ENCODE assay signal across 10 cellular contexts in genomic region chr14:102848830-102849521, GRCh38.
DNase-seq lines count a peak whose midpoint lies in the region; ATAC-seq, FAIRE-seq and TF ChIP-seq lines count a peak whose summit lies in the region.
"Had no signal": no experiment of that assay in that cellular context is flagged by ENCODE, and none has a peak within 500 bp of the region (broad histone marks: within the 10 kb centered on the region; RNA-seq: fewer than 3 reads in every experiment).

No MANE protein-coding gene starts in this region.

- no peak for FAIRE-seq in RCC 7860 (lab: Jason Lieb, UNC)

- H3K4me3 ChIP-seq in ovary: no peak overlapping the region

- no peaks in the 10 kb centered on the region for H3K27me3 Mint-ChIP-seq in activated CD4-positive, alpha-beta memory T cell treated with anti-CD3 and anti-CD28 coated beads, Interleukin-2, amount 10 ng/mL, durations not matched to agents 7 days and 5 days

- intact Hi-C loops in ovary (cut with DNase I): no loop called here

- H3K9me3 Mint-ChIP-seq in activated CD4-positive, alpha-beta memory T cell treated with anti-CD3 and anti-CD28 coated beads, Interleukin-2, amount 10 ng/mL, durations not matched to agents 7 days and 5 days: peaks cover 2% of the 10 kb centered on the region
- H3K9me3 Mint-ChIP-seq: neural crest cell had no signal

- peaks cover 4% of the 10 kb centered on the region for H3K4me1 Mint-ChIP-seq in activated CD4-positive, alpha-beta memory T cell treated with anti-CD3 and anti-CD28 coated beads, Interleukin-2, amount 10 ng/mL, durations not matched to agents 7 days and 5 days

- peaks cover 8% of the 10 kb centered on the region for H3K4me1 ChIP-seq in ovary (ENCODE audit: insufficient read depth)

- CTCF ChIA-PET in activated CD4-positive, alpha-beta memory T cell treated with anti-CD3 and anti-CD28 coated beads, Interleukin-2, amount 10 ng/mL, durations not matched to agents 7 days and 5 days (lab: Charles Lee): no interaction called here

- H3K27ac ChIP-seq in ovary: peak overlapping the region in 1 of 2 donors; percentile 27

- no peak for ATAC-seq in GM21717 (IDR thresholded peaks at IDR 0.05; ENCODE audit: unreplicated experiment)

- POLR2A ChIA-PET in activated CD4-positive, alpha-beta memory T cell treated with anti-CD3 and anti-CD28 coated beads, Interleukin-2, amount 10 ng/mL, durations not matched to agents 7 days and 5 days (lab: Charles Lee): no interaction called here

- H3K27me3 ChIP-seq in ovary: no peaks in the 10 kb centered on the region
- H3K27me3 ChIP-seq: tibial artery had no signal

- H3K27ac Mint-ChIP-seq in activated CD4-positive, alpha-beta memory T cell treated with anti-CD3 and anti-CD28 coated beads, Interleukin-2, amount 10 ng/mL, durations not matched to agents 7 days and 5 days: no peak overlapping the region

- no peak for TF ChIP-seq EP300 in ovary (IDR thresholded peaks at IDR 0.05)

- H3K36me3 ChIP-seq in ovary: no peaks in the 10 kb centered on the region
- H3K36me3 ChIP-seq: tibial artery had no signal

- DNase-seq in DMS 273 treated with DMSO at 0.1 percent for 48 hours (lab: John Stamatoyannopoulos, UW) (peak; percentile 96), NCI-H446 treated with DMSO at 0.1 percent for 48 hours (lab: John Stamatoyannopoulos, UW) (peak; percentile 88), epidermal melanocyte (ENCODE audit: insufficient read length, low spot score) (peak; percentile 54), ovary (peak in 3 of 5 donors; percentile 30 to 60 (median 30)), RCC 7860 (ENCODE audit: low spot score) (no peak), 8988T (no peak)
- DNase-seq in activated CD4-positive, alpha-beta memory T cell treated with anti-CD3 and anti-CD28 coated beads, Interleukin-2, amount 10 ng/mL, durations not matched to agents 7 days and 5 days: no peak

- H3K4me3 Mint-ChIP-seq in activated CD4-positive, alpha-beta memory T cell treated with anti-CD3 and anti-CD28 coated beads, Interleukin-2, amount 10 ng/mL, durations not matched to agents 7 days and 5 days: no peak overlapping the region
- H3K4me3 Mint-ChIP-seq: neural crest cell had no signal

- TF ChIP-seq POLR2A in ovary (IDR thresholded peaks at IDR 0.05): no peak

- 56 to 64% (median 62%) methylated on average over 12 of the region's 12 CpGs for WGBS in ovary, 3 donors

- H3K9me3 ChIP-seq in ovary: no peaks in the 10 kb centered on the region
- H3K9me3 ChIP-seq: tibial artery had no signal

- no peak for TF ChIP-seq CTCF in ovary (IDR thresholded peaks at IDR 0.05)

- H3K36me3 Mint-ChIP-seq in activated CD4-positive, alpha-beta memory T cell treated with anti-CD3 and anti-CD28 coated beads, Interleukin-2, amount 10 ng/mL, durations not matched to agents 7 days and 5 days (ENCODE audit: low read depth): peaks cover 11% of the 10 kb centered on the region

Comparison
In these comparisons a context has a peak if more than half of its experiments do, and no peak if none do; other contexts are left out.
1. DNase-seq: peak in DMS 273 treated with DMSO at 0.1 percent for 48 hours (single experiment), NCI-H446 treated with DMSO at 0.1 percent for 48 hours (single experiment), epidermal melanocyte (single experiment) and ovary (3 of 5); none in RCC 7860 (single experiment), activated CD4-positive, alpha-beta memory T cell treated with anti-CD3 and anti-CD28 coated beads, Interleukin-2, amount 10 ng/mL, durations not matched to agents 7 days and 5 days (single experiment) and 8988T (single experiment).